ENCODE assay signal across 17 cellular contexts in genomic region chr11:99865951-99866350, GRCh38.
DNase-seq lines count a peak whose midpoint lies in the region; ATAC-seq and TF ChIP-seq lines count a peak whose summit lies in the region.
"Had no signal": no experiment of that assay in that cellular context is flagged by ENCODE, and none has a peak within 500 bp of the region (broad histone marks: within the 10 kb centered on the region; RNA-seq: fewer than 3 reads in every experiment).

No MANE protein-coding gene starts in this region.

- no peak for TF ChIP-seq POLR2A in breast epithelium (IDR thresholded peaks at IDR 0.05)

- ATAC-seq in HG02759 (IDR thresholded peaks at IDR 0.05; ENCODE audit: unreplicated experiment) = no peak
- ATAC-seq: Right ventricle myocardium inferior had no signal

- H3K4me1 ChIP-seq in breast epithelium = no peaks in the 10 kb centered on the region
- H3K4me1 ChIP-seq: Peyer's patch had no signal

- intact Hi-C loops in breast epithelium (cut with DNase I; ENCODE audit: low total_unique reads) = no loop called here

- no peak for TF ChIP-seq CTCF in fibroblast of mammary gland (conservative IDR thresholded peaks at IDR 0.05; ENCODE audit: control insufficient read depth, insufficient read depth, low read depth, low read length)
- no peak for TF ChIP-seq CTCF in retinal pigment epithelial cell (conservative IDR thresholded peaks at IDR 0.05; ENCODE audit: low read depth, low read length)
- no peak for TF ChIP-seq CTCF in breast epithelium (IDR thresholded peaks at IDR 0.05)

- no peaks in the 10 kb centered on the region for H3K9me3 ChIP-seq in breast epithelium
- H3K9me3 ChIP-seq: Peyer's patch had no signal

- H3K4me3 ChIP-seq in fibroblast of mammary gland (ENCODE audit: control insufficient read depth, low read depth, low read length) = no peak overlapping the region
- H3K4me3 ChIP-seq in retinal pigment epithelial cell (ENCODE audit: low read length) = no peak overlapping the region
- H3K4me3 ChIP-seq in breast epithelium = no peak overlapping the region
- H3K4me3 ChIP-seq: Peyer's patch had no signal

- no peaks in the 10 kb centered on the region for H3K36me3 ChIP-seq in breast epithelium
- H3K36me3 ChIP-seq: Peyer's patch had no signal

- no peaks in the 10 kb centered on the region for H3K27me3 ChIP-seq in breast epithelium
- H3K27me3 ChIP-seq: Peyer's patch had no signal

- H3K27ac ChIP-seq in breast epithelium = no peak overlapping the region
- H3K27ac ChIP-seq: Peyer's patch had no signal

- DNase-seq in HS-5 (ENCODE audit: low read depth) (peak; percentile 8), NCI-H226 (peak; percentile 6), fibroblast of mammary gland (ENCODE audit: low read depth) (peak; percentile 0), retinal pigment epithelial cell (ENCODE audit: low read depth) (peak; percentile 34), A172 (ENCODE audit: low spot score) (no peak), breast epithelium (ENCODE audit: low spot score in 2 of 2) (no peak)
- DNase-seq: Calu3; CD4-positive, alpha-beta memory T cell; DMS79; H9; MV-4-11; NCI-H1417 treated with DMSO at 0.1 percent for 48 hours; NCI-H1930; NCI-H524; Peyer's patch had no signal

Comparison
In these comparisons a context has a peak if more than half of its experiments do, and no peak if none do; other contexts are left out.
1. DNase-seq: peak in HS-5 (single experiment), NCI-H226 (single experiment), fibroblast of mammary gland (single experiment) and retinal pigment epithelial cell (single experiment); none in A172 (single experiment) and breast epithelium (0 of 2).